ENCODE assay signal across 8 cellular contexts in the genomic region with DNA sequence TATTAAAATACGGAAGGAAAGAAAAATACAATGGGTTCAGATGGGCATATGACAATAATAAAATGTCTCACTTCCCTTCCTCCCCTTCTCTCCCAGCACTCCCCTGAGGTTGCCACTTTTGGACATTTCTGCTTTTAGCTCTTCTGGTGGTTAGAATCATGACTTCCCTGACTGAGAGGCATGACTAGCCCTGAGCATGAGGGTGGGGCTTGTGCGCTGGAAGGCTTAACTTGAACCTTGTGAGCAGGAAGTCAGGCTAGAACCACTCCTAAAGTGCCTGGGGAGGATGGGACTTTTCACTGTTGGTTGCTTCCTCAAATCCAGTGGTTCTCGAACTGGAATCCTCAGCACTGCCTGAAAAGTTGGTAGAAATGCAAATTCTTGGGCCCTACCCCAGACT. TPM values are rescaled to one million over a fixed set of nuclear protein-coding genes. Genes with fewer than 3 reads are reported as not detected.
DNase-seq lines count a peak whose midpoint lies in the region; ATAC-seq and TF ChIP-seq lines count a peak whose summit lies in the region.

No MANE protein-coding gene starts in this region.

- intact Hi-C loops in mammary epithelial cell (cut with micrococcal nuclease) (loop anchor here (1.0 to 2.0 kb wide), 2 partner anchors 228 to 252 kb away; no protein-coding TSS in a partner anchor), breast epithelium (cut with DNase I; ENCODE audit: low total_unique reads) (loop anchor here (5.0 kb wide), 1 partner anchor 243 kb away; no protein-coding TSS in a partner anchor), heart right ventricle (cut with DNase I) (loop anchor here in 8 of 10 donors (2.0 to 10.0 kb wide), 5 partner anchors 197 to 252 kb away; a partner anchor contains a TSS)

- H3K27ac ChIP-seq in mammary epithelial cell (ENCODE audit: insufficient read depth, low read depth, low read length) = no peak overlapping the region
- H3K27ac ChIP-seq in breast epithelium = no peak overlapping the region
- peak overlapping the region in 2 of 4 donors; percentile 22 to 66 for H3K27ac ChIP-seq in Peyer's patch
- H3K27ac ChIP-seq in heart right ventricle = peak overlapping the region in 1 of 10 donors; percentile 70

- H3K9me3 ChIP-seq in mammary epithelial cell (replicated peaks; ENCODE audit: insufficient read depth, low read length) (no peaks in the 10 kb centered on the region), breast epithelium (no peaks in the 10 kb centered on the region), Peyer's patch (no peaks in the 10 kb centered on the region), heart right ventricle (no peaks in the 10 kb centered on the region)

- peak; percentile 72 for ATAC-seq in HG02973 (IDR thresholded peaks at IDR 0.05; ENCODE audit: unreplicated experiment)
- peak; percentile 59 to 94 (median 84) for ATAC-seq in heart right ventricle

- CTCF ChIA-PET in mammary epithelial cell (lab: Charles Lee; ENCODE audit: low non-redundant PET) = no interaction called here

- H4K20me1 ChIP-seq in mammary epithelial cell (ENCODE audit: insufficient read depth, low read length) = no peaks in the 10 kb centered on the region

- in situ Hi-C loops in mammary epithelial cell (cut with MboI; ENCODE audit: low sequenced_read_pairs in 2 of 2) = loop anchor here in 1 of 2 donors (10.0 kb wide), 1 partner anchor 240 kb away; no protein-coding TSS in a partner anchor

- WGBS in mammary epithelial cell (ENCODE audit: low coverage, missing lambda C conversion rate) = 93% methylated on average over 3 of the region's 3 CpGs
- WGBS in heart right ventricle, 2 donors = 64 to 69% methylated on average over 3 of the region's 3 CpGs

- TF ChIP-seq POLR2A in breast epithelium (IDR thresholded peaks at IDR 0.05) (no peak), Peyer's patch (IDR thresholded peaks at IDR 0.05) (no peak)

- H2AFZ ChIP-seq in mammary epithelial cell (ENCODE audit: low read depth, low read length) = peak overlapping the region; percentile 58

- H3K9ac ChIP-seq in mammary epithelial cell (ENCODE audit: insufficient read depth, low read length) = no peak overlapping the region

- TF ChIP-seq CTCF in mammary epithelial cell (conservative IDR thresholded peaks at IDR 0.05 in 1 of 2, IDR thresholded peaks at IDR 0.05 in 1 of 2; ENCODE audit: extremely low read depth in 1 of 2, insufficient read depth in 1 of 2, low read depth in 1 of 2, low read length in 2 of 2) = no peak
- no peak for TF ChIP-seq CTCF in breast epithelium (IDR thresholded peaks at IDR 0.05)
- no peak for TF ChIP-seq CTCF in Peyer's patch (IDR thresholded peaks at IDR 0.05)
- no peak for TF ChIP-seq CTCF in heart right ventricle (IDR thresholded peaks at IDR 0.05)

- dilution Hi-C loops in mammary epithelial cell (cut with HindIII; ENCODE audit: low sequenced_read_pairs) = no loop called here

- DNase-seq in mammary epithelial cell (no peak), breast epithelium (ENCODE audit: low spot score in 2 of 2) (no peak), Peyer's patch (peak in 2 of 3 donors; percentile 80 to 87), heart right ventricle (peak; percentile 31 to 49), SK-N-DZ (ENCODE audit: low spot score) (no peak), DMS 273 (lab: John Stamatoyannopoulos, UW; ENCODE audit: unreplicated experiment) (no peak), NCI-H1930 (lab: John Stamatoyannopoulos, UW) (no peak)

- no peaks in the 10 kb centered on the region for H3K36me3 ChIP-seq in mammary epithelial cell (ENCODE audit: insufficient read depth, low read length)
- no peaks in the 10 kb centered on the region for H3K36me3 ChIP-seq in breast epithelium
- H3K36me3 ChIP-seq in Peyer's patch = no peaks in the 10 kb centered on the region
- no peaks in the 10 kb centered on the region for H3K36me3 ChIP-seq in heart right ventricle

- no peaks in the 10 kb centered on the region for H3K79me2 ChIP-seq in mammary epithelial cell (ENCODE audit: insufficient read depth, low read length)

- H3K4me2 ChIP-seq in mammary epithelial cell (ENCODE audit: insufficient read depth, low read depth, low read length) = no peak overlapping the region

- H3K27me3 ChIP-seq in mammary epithelial cell (ENCODE audit: insufficient read depth, low read length) = no peaks in the 10 kb centered on the region
- no peaks in the 10 kb centered on the region for H3K27me3 ChIP-seq in breast epithelium
- H3K27me3 ChIP-seq in Peyer's patch = no peaks in the 10 kb centered on the region
- peaks cover 0 to 16% (median 0%) of the 10 kb centered on the region in 7 donors for H3K27me3 ChIP-seq in heart right ventricle

- H3K4me1 ChIP-seq in mammary epithelial cell (ENCODE audit: insufficient read depth, low read length) = no peaks in the 10 kb centered on the region
- no peaks in the 10 kb centered on the region for H3K4me1 ChIP-seq in breast epithelium
- H3K4me1 ChIP-seq in Peyer's patch = peaks cover 0 to 9% (median 3%) of the 10 kb centered on the region in 4 donors
- H3K4me1 ChIP-seq in heart right ventricle = peaks cover 0 to 30% (median 0%) of the 10 kb centered on the region in 9 donors

- H3K4me3 ChIP-seq in mammary epithelial cell (replicated peaks in 1 of 3; ENCODE audit: insufficient read depth in 1 of 3, low read depth in 2 of 3, low read length in 3 of 3) (no peak overlapping the region), breast epithelium (no peak overlapping the region), Peyer's patch (peak overlapping the region in 1 of 4 donors; percentile 15), heart right ventricle (no peak overlapping the region)

- no TSS peak for BruUV-seq in mammary epithelial cell (replicated peaks; lab: Mats Ljungman, UMichigan)

RNA-seq across cellular contexts. Expression of a gene that starts 19.7 kb away (rescaled TPM):
- 10 to 100 TPM; 23.3 to 62.3 TPM for total RNA-seq in mammary epithelial cell
- polyA plus RNA-seq in mammary epithelial cell = 44.5 TPM
- 69.8 TPM for polyA minus RNA-seq in mammary epithelial cell
- total RNA-seq in breast epithelium = 10 to 100 TPM in 1 of 3 donors, 1 to 10 TPM in 2; 7.8 to 10.8 (median 9.5) TPM
- total RNA-seq in Peyer's patch = 10 to 100 TPM in 2 of 4 donors, 1 to 10 TPM in 2; 4.9 to 82.5 (median 8.7) TPM
- 10 to 100 TPM in 1 of 10 donors, 1 to 10 TPM in 9; 2.7 to 17.3 (median 5.2) TPM for total RNA-seq in heart right ventricle
- polyA plus RNA-seq in heart right ventricle = 1 to 10 TPM; 2.6 to 6.8 TPM
- polyA plus RNA-seq in SK-N-DZ (2014; cell fraction: cytosol; rRNA removed) = 0.32 and 0.65 TPM in 2 replicates
- 1.2 TPM in 1 of 2 replicates, not detected in the other for polyA plus RNA-seq in SK-N-DZ (2014; cell fraction: nucleus; rRNA removed)

Comparison
In these comparisons a context has a peak if more than half of its experiments do, and no peak if none do; other contexts are left out.
1. DNase-seq: peak in Peyer's patch (2 of 3) and heart right ventricle (2 of 2); none in mammary epithelial cell (single experiment), breast epithelium (0 of 2), SK-N-DZ (single experiment), DMS 273 (single experiment) and NCI-H1930 (0 of 2).